ENCODE assay signal across 18 cellular contexts in genomic region chr10:128443925-128444324, GRCh38.
DNase-seq lines count a peak whose midpoint lies in the region; ATAC-seq, FAIRE-seq and TF ChIP-seq lines count a peak whose summit lies in the region.
"Had no signal": no experiment of that assay in that cellular context is flagged by ENCODE, and none has a peak within 500 bp of the region (broad histone marks: within the 10 kb centered on the region; RNA-seq: fewer than 3 reads in every experiment).

No MANE protein-coding gene starts in this region.

- H3K27me3 ChIP-seq in pancreas (peaks cover 0 to 10% (median 2%) of the 10 kb centered on the region in 4 donors), smooth muscle cell (ENCODE audit: low read depth) (no peaks in the 10 kb centered on the region)

- H3K4me1 ChIP-seq in pancreas (no peaks in the 10 kb centered on the region), smooth muscle cell (ENCODE audit: low read depth) (no peaks in the 10 kb centered on the region)
- H3K4me1 ChIP-seq: HAP-1 had no signal

- H3K4me1 Mint-ChIP-seq in WTC11: peaks cover 13% of the 10 kb centered on the region
- no peaks in the 10 kb centered on the region for H3K4me1 Mint-ChIP-seq in activated CD4-positive, alpha-beta memory T cell treated with anti-CD3 and anti-CD28 coated beads, Interleukin-2, amount 10 ng/mL, durations not matched to agents 7 days and 5 days
- H3K4me1 Mint-ChIP-seq: CD4-positive, alpha-beta memory T cell had no signal

- no peaks in the 10 kb centered on the region for H3K36me3 Mint-ChIP-seq in WTC11
- H3K36me3 Mint-ChIP-seq in activated CD4-positive, alpha-beta memory T cell treated with anti-CD3 and anti-CD28 coated beads, Interleukin-2, amount 10 ng/mL, durations not matched to agents 7 days and 5 days (ENCODE audit: low read depth): no peaks in the 10 kb centered on the region
- H3K36me3 Mint-ChIP-seq: CD4-positive, alpha-beta memory T cell had no signal

- H3K9me3 Mint-ChIP-seq in WTC11: peaks cover 14% of the 10 kb centered on the region; the same call in 1 of the 2 replicates
- H3K9me3 Mint-ChIP-seq in activated CD4-positive, alpha-beta memory T cell treated with anti-CD3 and anti-CD28 coated beads, Interleukin-2, amount 10 ng/mL, durations not matched to agents 7 days and 5 days: peaks cover under 1% of the 10 kb centered on the region

- H3K27me3 Mint-ChIP-seq in WTC11 (ENCODE audit: low read depth): no peaks in the 10 kb centered on the region; the same call in 1 of the 2 replicates
- H3K27me3 Mint-ChIP-seq in activated CD4-positive, alpha-beta memory T cell treated with anti-CD3 and anti-CD28 coated beads, Interleukin-2, amount 10 ng/mL, durations not matched to agents 7 days and 5 days: no peaks in the 10 kb centered on the region

- no peaks in the 10 kb centered on the region for H3F3A ChIP-seq in smooth muscle cell (ENCODE audit: low read depth)

- H3K36me3 ChIP-seq in pancreas: no peaks in the 10 kb centered on the region
- H3K36me3 ChIP-seq in smooth muscle cell (ENCODE audit: low read depth): no peaks in the 10 kb centered on the region
- H3K36me3 ChIP-seq: HAP-1 had no signal

- intact Hi-C loops in pancreas (cut with DNase I): no loop called here

- H2AFZ ChIP-seq in smooth muscle cell (ENCODE audit: low read depth): no peak overlapping the region

- peak; percentile 47 for FAIRE-seq in G401.6 (lab: Jason Lieb, UNC)
- FAIRE-seq in pancreas (lab: Jason Lieb, UNC): peak; percentile 37
- FAIRE-seq: GM12892, H54 had no signal

- no peaks in the 10 kb centered on the region for H4K20me1 ChIP-seq in smooth muscle cell (ENCODE audit: low read depth)

- H3K9me3 ChIP-seq in pancreas: no peaks in the 10 kb centered on the region
- no peaks in the 10 kb centered on the region for H3K9me3 ChIP-seq in smooth muscle cell (replicated peaks; ENCODE audit: low read depth)
- H3K9me3 ChIP-seq: HAP-1 had no signal

- no peaks in the 10 kb centered on the region for H3K79me2 ChIP-seq in smooth muscle cell (ENCODE audit: low read depth)

- ATAC-seq in WTC11 (no peak), pancreas (no peak), HG03196 (IDR thresholded peaks at IDR 0.05; ENCODE audit: unreplicated experiment) (no peak)

- 72 to 81% methylated on average over 1 of the region's 1 CpG for WGBS in pancreas, 2 donors
- 85% methylated on average over 1 of the region's 1 CpG for WGBS in smooth muscle cell (ENCODE audit: low lambda C conversion rate)

- H3K27ac ChIP-seq in pancreas: no peak overlapping the region
- H3K27ac ChIP-seq in smooth muscle cell (ENCODE audit: low read depth): no peak overlapping the region

- no peak overlapping the region for H3K4me3 Mint-ChIP-seq in WTC11
- H3K4me3 Mint-ChIP-seq in activated CD4-positive, alpha-beta memory T cell treated with anti-CD3 and anti-CD28 coated beads, Interleukin-2, amount 10 ng/mL, durations not matched to agents 7 days and 5 days: no peak overlapping the region
- H3K4me3 Mint-ChIP-seq: CD4-positive, alpha-beta memory T cell; HFFc6 had no signal

- POLR2A ChIA-PET in WTC11 (lab: Charles Lee): no interaction called here
- POLR2A ChIA-PET in activated CD4-positive, alpha-beta memory T cell treated with anti-CD3 and anti-CD28 coated beads, Interleukin-2, amount 10 ng/mL, durations not matched to agents 7 days and 5 days (lab: Charles Lee): no interaction called here

- H3K4me2 ChIP-seq in smooth muscle cell: no peak overlapping the region

- H3K4me3 ChIP-seq in pancreas: no peak overlapping the region
- no peak overlapping the region for H3K4me3 ChIP-seq in smooth muscle cell
- H3K4me3 ChIP-seq: HAP-1 had no signal

- DNase-seq in WTC11 (ENCODE audit: low spot score) (no peak), pancreas (no peak), smooth muscle cell (lab: John Stamatoyannopoulos, UW; ENCODE audit: unreplicated experiment) (no peak)
- no peak for DNase-seq in activated CD4-positive, alpha-beta memory T cell treated with anti-CD3 and anti-CD28 coated beads, Interleukin-2, amount 10 ng/mL, durations not matched to agents 7 days and 5 days
- DNase-seq: 8988T; C1 segment of cervical spinal cord; Calu3; CD4-positive, alpha-beta memory T cell; COR-L47; DMS53; DMS79 treated with DMSO at 0.1 percent for 48 hours; GOT3; HFFc6 had no signal

- TF ChIP-seq CTCF in WTC11 (IDR thresholded peaks at IDR 0.05) (no peak), pancreas (IDR thresholded peaks at IDR 0.05) (no peak), smooth muscle cell (IDR thresholded peaks at IDR 0.05; ENCODE audit: borderline replicate concordance, insufficient read depth, poor library complexity, severe bottlenecking) (no peak)

- H3K27ac Mint-ChIP-seq in WTC11: no peak overlapping the region
- no peak overlapping the region for H3K27ac Mint-ChIP-seq in activated CD4-positive, alpha-beta memory T cell treated with anti-CD3 and anti-CD28 coated beads, Interleukin-2, amount 10 ng/mL, durations not matched to agents 7 days and 5 days
- H3K27ac Mint-ChIP-seq: CD4-positive, alpha-beta memory T cell; HFFc6 had no signal

- H3K9ac ChIP-seq in smooth muscle cell (ENCODE audit: low read depth): no peak overlapping the region

- CTCF ChIA-PET in WTC11 (lab: Charles Lee): no interaction called here
- CTCF ChIA-PET in activated CD4-positive, alpha-beta memory T cell treated with anti-CD3 and anti-CD28 coated beads, Interleukin-2, amount 10 ng/mL, durations not matched to agents 7 days and 5 days (lab: Charles Lee): no interaction called here

TF ChIP-seq in WTC11, 78 proteins besides CTCF, POLR2A, EP300 and RAD21:
- no peak for TF ChIP-seq PRRX2 (CRISPR knock-in tag; IDR thresholded peaks at IDR 0.05)
- TF ChIP-seq HMGA2 (CRISPR knock-in tag; IDR thresholded peaks at IDR 0.05): peak; percentile 93
- no peak for TF ChIP-seq SP1 (CRISPR knock-in tag; conservative IDR thresholded peaks at IDR 0.05)
